In genomic region chr14:65371784-65372183, GRCh38 we compare ENCODE assay signal across 27 cellular contexts. TPM values are rescaled to one million over a fixed set of nuclear protein-coding genes. Genes with fewer than 3 reads are reported as not detected.
A peak's percentile ranks its signal among the peaks of the same experiment; 100 is the strongest.
DNase-seq lines count a peak whose midpoint lies in the region; ATAC-seq and TF ChIP-seq lines count a peak whose summit lies in the region.
"Had no signal": no experiment of that assay in that cellular context is flagged by ENCODE, and none has a peak within 500 bp of the region (broad histone marks: within the 10 kb centered on the region; RNA-seq: fewer than 3 reads in every experiment).

No MANE protein-coding gene starts in this region.

- H3F3A ChIP-seq in GM23248 (ENCODE audit: insufficient read depth), result no peaks in the 10 kb centered on the region

- no peaks in the 10 kb centered on the region for H3K79me2 ChIP-seq in GM23248 (ENCODE audit: insufficient read depth)
- H3K79me2 ChIP-seq: parathyroid adenoma had no signal

- no peak overlapping the region for H2AFZ ChIP-seq in GM23248
- H2AFZ ChIP-seq: neural progenitor cell, parathyroid adenoma had no signal

- peaks cover 52% of the 10 kb centered on the region for H3K4me1 Mint-ChIP-seq in activated CD8-positive, alpha-beta memory T cell treated with anti-CD3 and anti-CD28 coated beads, Interleukin-2, amount 10 ng/mL, durations not matched to agents 7 days and 5 days
- H3K4me1 Mint-ChIP-seq in activated naive CD8-positive, alpha-beta T cell treated with anti-CD3 and anti-CD28 coated beads, Interleukin-2, amount 50 U/mL, for 24 hours, result peaks cover 50% of the 10 kb centered on the region

- peaks cover 51% of the 10 kb centered on the region for H3K36me3 Mint-ChIP-seq in activated CD8-positive, alpha-beta memory T cell treated with anti-CD3 and anti-CD28 coated beads, Interleukin-2, amount 10 ng/mL, durations not matched to agents 7 days and 5 days
- H3K36me3 Mint-ChIP-seq in activated naive CD8-positive, alpha-beta T cell treated with anti-CD3 and anti-CD28 coated beads, Interleukin-2, amount 50 U/mL, for 24 hours (ENCODE audit: low read depth), result peaks cover 38% of the 10 kb centered on the region
- H3K36me3 Mint-ChIP-seq: CD4-positive, alpha-beta memory T cell; neural progenitor cell had no signal

- no peaks in the 10 kb centered on the region for H3K4me1 ChIP-seq in GM23248 (ENCODE audit: insufficient read depth)
- H3K4me1 ChIP-seq: A549, body of pancreas, left lung, parathyroid adenoma, right atrium auricular region, transverse colon had no signal

- WGBS in GM23248 (ENCODE audit: low coverage in 1 of 2, low lambda C conversion rate in 2 of 2, missing lambda C conversion rate in 2 of 2), 2 experiments, result 81 to 82% methylated on average over 2 of the region's 2 CpGs

- no peak overlapping the region for H3K4me3 ChIP-seq in GM23248
- H3K4me3 ChIP-seq: A549, body of pancreas, left lung, neural progenitor cell, right atrium auricular region, smooth muscle cell, transverse colon had no signal

- H3K9me3 Mint-ChIP-seq in activated CD8-positive, alpha-beta memory T cell treated with anti-CD3 and anti-CD28 coated beads, Interleukin-2, amount 10 ng/mL, durations not matched to agents 7 days and 5 days (ENCODE audit: low read depth), result no peaks in the 10 kb centered on the region
- peaks cover 4% of the 10 kb centered on the region for H3K9me3 Mint-ChIP-seq in activated naive CD8-positive, alpha-beta T cell treated with anti-CD3 and anti-CD28 coated beads, Interleukin-2, amount 50 U/mL, for 24 hours
- H3K9me3 Mint-ChIP-seq: CD4-positive, alpha-beta memory T cell; neural progenitor cell had no signal

- no peak for ATAC-seq in activated CD8-positive, alpha-beta memory T cell treated with anti-CD3 and anti-CD28 coated beads, Interleukin-2, amount 10 ng/mL, durations not matched to agents 7 days and 5 days
- peak; percentile 76 for ATAC-seq in GM19351 (IDR thresholded peaks at IDR 0.05; ENCODE audit: unreplicated experiment)
- peak; percentile 49 for ATAC-seq in HG03095 (IDR thresholded peaks at IDR 0.05; ENCODE audit: unreplicated experiment)
- ATAC-seq in activated naive CD8-positive, alpha-beta T cell treated with anti-CD3 and anti-CD28 coated beads, Interleukin-2, amount 50 U/mL, for 24 hours, result no peak
- no peak for ATAC-seq in GM18861 (IDR thresholded peaks at IDR 0.05; ENCODE audit: unreplicated experiment)
- ATAC-seq: A549, body of pancreas, left lung had no signal

- CTCF ChIA-PET in activated CD8-positive, alpha-beta memory T cell treated with anti-CD3 and anti-CD28 coated beads, Interleukin-2, amount 10 ng/mL, durations not matched to agents 7 days and 5 days (lab: Charles Lee), result no interaction called here
- CTCF ChIA-PET in HEK293T (lab: Yijun Ruan, JAX), result no interaction called here

- H3K9ac ChIP-seq in GM23248, result no peak overlapping the region
- H3K9ac ChIP-seq: neural progenitor cell, parathyroid adenoma had no signal

- no peaks in the 10 kb centered on the region for H4K20me1 ChIP-seq in GM23248 (ENCODE audit: insufficient read depth)

- peak overlapping the region; percentile 52 for H3K27ac Mint-ChIP-seq in activated CD8-positive, alpha-beta memory T cell treated with anti-CD3 and anti-CD28 coated beads, Interleukin-2, amount 10 ng/mL, durations not matched to agents 7 days and 5 days
- peak overlapping the region; percentile 88 for H3K27ac Mint-ChIP-seq in activated naive CD8-positive, alpha-beta T cell treated with anti-CD3 and anti-CD28 coated beads, Interleukin-2, amount 50 U/mL, for 24 hours
- H3K27ac Mint-ChIP-seq: neural progenitor cell had no signal

- no peaks in the 10 kb centered on the region for H3K27me3 Mint-ChIP-seq in activated CD8-positive, alpha-beta memory T cell treated with anti-CD3 and anti-CD28 coated beads, Interleukin-2, amount 10 ng/mL, durations not matched to agents 7 days and 5 days
- no peaks in the 10 kb centered on the region for H3K27me3 Mint-ChIP-seq in activated naive CD8-positive, alpha-beta T cell treated with anti-CD3 and anti-CD28 coated beads, Interleukin-2, amount 50 U/mL, for 24 hours
- H3K27me3 Mint-ChIP-seq: CD4-positive, alpha-beta memory T cell had no signal

- POLR2A ChIA-PET in HEK293T (lab: Yijun Ruan, JAX), result no interaction called here

- no peak for DNase-seq in activated CD8-positive, alpha-beta memory T cell treated with anti-CD3 and anti-CD28 coated beads, Interleukin-2, amount 10 ng/mL, durations not matched to agents 7 days and 5 days
- DNase-seq in activated CD8-positive, alpha-beta memory T cell treated with anti-CD3 and anti-CD28 coated beads for 24 hours, result no peak
- no peak for DNase-seq in activated naive CD8-positive, alpha-beta T cell treated with anti-CD3 and anti-CD28 coated beads, Interleukin-2, amount 50 U/mL, for 24 hours
- no peak for DNase-seq in GM23248
- no peak for DNase-seq in HEK293T (ENCODE audit: extremely low spot score)
- DNase-seq: activated CD4-positive, CD25-positive, alpha-beta regulatory T cell treated with anti-CD3 and anti-CD28 coated beads, Interleukin-2, amount 50 U/mL, for 72 hours; activated effector memory CD4-positive, alpha-beta T cell treated with anti-CD3 and anti-CD28 coated beads, Interleukin-2, amount 50 U/mL, for 16 hours; AML-193; body of pancreas; CD4-positive, alpha-beta memory T cell; IMR-90; left lung; mesenchymal stem cell; NCI-H146; NCI-H2107; NCI-H774; RPMI8226; stimulated activated CD4-positive, alpha-beta T cell treated with anti-CD3 and anti-CD28 coated beads, Interleukin-1b, Interleukin-23, amount 100 ng/mL, for 48 hours; transverse colon had no signal

- no peaks in the 10 kb centered on the region for H3K9me2 ChIP-seq in GM23248 (ENCODE audit: insufficient read depth)

- in situ Hi-C loops in GM23248 (cut with MboI), result no loop called here

- H3K36me3 ChIP-seq in GM23248 (ENCODE audit: low read depth), result no peaks in the 10 kb centered on the region
- H3K36me3 ChIP-seq: left lung, neural progenitor cell, right atrium auricular region, transverse colon had no signal

- H3K27me3 ChIP-seq in GM23248 (replicated peaks; ENCODE audit: insufficient read depth), result no peaks in the 10 kb centered on the region
- H3K27me3 ChIP-seq: body of pancreas, left lung, neural progenitor cell, right atrium auricular region, transverse colon had no signal

- H3K4me2 ChIP-seq in GM23248 (ENCODE audit: unreplicated experiment), result no peak overlapping the region
- H3K4me2 ChIP-seq: A549, neural progenitor cell, smooth muscle cell had no signal

- H3K27ac ChIP-seq in GM23248, result no peak overlapping the region
- H3K27ac ChIP-seq: A549, body of pancreas, left lung, neural progenitor cell, parathyroid adenoma, right atrium auricular region, transverse colon had no signal

- H3K4me3 Mint-ChIP-seq in activated CD8-positive, alpha-beta memory T cell treated with anti-CD3 and anti-CD28 coated beads, Interleukin-2, amount 10 ng/mL, durations not matched to agents 7 days and 5 days, result no peak overlapping the region
- no peak overlapping the region for H3K4me3 Mint-ChIP-seq in activated naive CD8-positive, alpha-beta T cell treated with anti-CD3 and anti-CD28 coated beads, Interleukin-2, amount 50 U/mL, for 24 hours
- H3K4me3 Mint-ChIP-seq: CD4-positive, alpha-beta memory T cell; neural progenitor cell had no signal

- no peaks in the 10 kb centered on the region for H3K9me3 ChIP-seq in GM23248 (ENCODE audit: low read depth)
- H3K9me3 ChIP-seq: A549, body of pancreas, left lung, right atrium auricular region, transverse colon had no signal

TF ChIP-seq in HEK293T, 16 proteins besides CTCF, POLR2A, EP300 and RAD21:
- TF ChIP-seq ARNT (IDR thresholded peaks at IDR 0.05) (no peak), FOXK2 (IDR thresholded peaks at IDR 0.05) (no peak), BHLHE40 (IDR thresholded peaks at IDR 0.05; ENCODE audit: borderline replicate concordance) (no peak), HDGF (IDR thresholded peaks at IDR 0.05; ENCODE audit: borderline replicate concordance) (no peak)

RNA-seq across cellular contexts. Expression of gene FUT8, which starts 40.7 kb away (rescaled TPM):
- total RNA-seq in activated CD8-positive, alpha-beta memory T cell treated with anti-CD3 and anti-CD28 coated beads, Interleukin-2, amount 10 ng/mL, durations not matched to agents 7 days and 5 days, result 100 to 1,000 TPM; 114 to 161 TPM
- 60.6 and 83.7 TPM in 2 replicates for total RNA-seq in GM23248 (2014; rRNA removed; shearing (Covaris generic))
- polyA plus RNA-seq in GM23248 (2016; fragmentation: Nextera tagmentation; extraction: Ambion mirVana), result 40.0 and 45.9 TPM in 2 replicates

Comparison
In these comparisons a context has a peak if more than half of its experiments do, and no peak if none do; other contexts are left out.
1. ATAC-seq: peak in GM19351 (single experiment) and HG03095 (single experiment); none in activated CD8-positive, alpha-beta memory T cell treated with anti-CD3 and anti-CD28 coated beads, Interleukin-2, amount 10 ng/mL, durations not matched to agents 7 days and 5 days (single experiment), activated naive CD8-positive, alpha-beta T cell treated with anti-CD3 and anti-CD28 coated beads, Interleukin-2, amount 50 U/mL, for 24 hours (single experiment) and GM18861 (single experiment).